Comparison of ENCODE assay signal across 8 cellular contexts in genomic region chr20:40968816-40969562, GRCh38. TPM values are rescaled to one million over a fixed set of nuclear protein-coding genes. Genes with fewer than 3 reads are reported as not detected.
DNase-seq lines count a peak whose midpoint lies in the region; ATAC-seq, FAIRE-seq and TF ChIP-seq lines count a peak whose summit lies in the region.
"Not testable (repeated sequence)": the region's sequence is repeated elsewhere in the genome, so short reads cannot be mapped to it uniquely, and the experiment has no call there.

No MANE protein-coding gene starts in this region.

- H3K4me3 Mint-ChIP-seq in HFFc6 = peak overlapping the region; percentile 83
- peak overlapping the region; percentile 90 for H3K4me3 Mint-ChIP-seq in activated naive CD8-positive, alpha-beta T cell treated with anti-CD3 and anti-CD28 coated beads, Interleukin-2, amount 10 ng/mL, durations not matched to agents 7 days and 5 days

- TF ChIP-seq CTCF in HFFc6 (IDR thresholded peaks at IDR 0.05) (peak; percentile 99), pancreas (IDR thresholded peaks at IDR 0.05) (peak; percentile 88 to 94 (median 92))

- H3K4me1 Mint-ChIP-seq in HFFc6 (ENCODE audit: low read depth) = peaks cover 30% of the 10 kb centered on the region
- peaks cover 16% of the 10 kb centered on the region for H3K4me1 Mint-ChIP-seq in activated naive CD8-positive, alpha-beta T cell treated with anti-CD3 and anti-CD28 coated beads, Interleukin-2, amount 10 ng/mL, durations not matched to agents 7 days and 5 days

- peaks cover 10% of the 10 kb centered on the region for H3K27me3 Mint-ChIP-seq in HFFc6 (ENCODE audit: insufficient read depth)
- H3K27me3 Mint-ChIP-seq in activated naive CD8-positive, alpha-beta T cell treated with anti-CD3 and anti-CD28 coated beads, Interleukin-2, amount 10 ng/mL, durations not matched to agents 7 days and 5 days = peaks cover 39% of the 10 kb centered on the region

- intact Hi-C loops in Right ventricle myocardium superior (cut with DNase I); pancreas (cut with DNase I): not testable (repeated sequence)

- not testable (repeated sequence) for H3K9me3 ChIP-seq in pancreas

- FAIRE-seq in pancreas (lab: Jason Lieb, UNC) = not testable (repeated sequence)

- not testable (repeated sequence) for H3K36me3 Mint-ChIP-seq in HFFc6 (ENCODE audit: low read depth); activated naive CD8-positive, alpha-beta T cell treated with anti-CD3 and anti-CD28 coated beads, Interleukin-2, amount 10 ng/mL, durations not matched to agents 7 days and 5 days

- ATAC-seq in activated naive CD8-positive, alpha-beta T cell treated with anti-CD3 and anti-CD28 coated beads, Interleukin-2, amount 10 ng/mL, durations not matched to agents 7 days and 5 days (ENCODE audit: low read depth) = peak; percentile 87
- ATAC-seq in Right ventricle myocardium superior (ENCODE audit: poor library complexity) (peak; percentile 96), pancreas (peak; percentile 84 to 99 (median 98))

- not testable (repeated sequence) for H3K27me3 ChIP-seq in pancreas

- H3K36me3 ChIP-seq in pancreas = not testable (repeated sequence)

- POLR2A ChIA-PET in activated naive CD8-positive, alpha-beta T cell treated with anti-CD3 and anti-CD28 coated beads, Interleukin-2, amount 10 ng/mL, durations not matched to agents 7 days and 5 days (lab: Charles Lee) = interaction anchor here (0.5 to 1.1 kb wide), 5 partner anchors 17 to 170 kb away, joined by 3 to 5 read pairs (median 3); no protein-coding TSS in a partner anchor

- DNase-seq in ELR (ENCODE audit: low read depth) (peak; percentile 83), HFFc6 (peak; percentile 58), NCI-H1417 (lab: John Stamatoyannopoulos, UW) (peak; percentile 66 to 82 (median 68)), T-helper 1 cell (peak; percentile 62 to 84 (median 72)), Right ventricle myocardium superior (peak; percentile 90), pancreas (peak; percentile 49 to 94 (median 79)), superior temporal gyrus (ENCODE audit: extremely low spot score) (peak; percentile 89)
- peak; percentile 91 for DNase-seq in activated naive CD8-positive, alpha-beta T cell treated with anti-CD3 and anti-CD28 coated beads, Interleukin-2, amount 10 ng/mL, durations not matched to agents 7 days and 5 days

- H3K4me3 ChIP-seq in pancreas = peak overlapping the region in 1 of 4 donors; percentile 33

- H3K27ac Mint-ChIP-seq in HFFc6 = peak overlapping the region; percentile 4
- H3K27ac Mint-ChIP-seq in activated naive CD8-positive, alpha-beta T cell treated with anti-CD3 and anti-CD28 coated beads, Interleukin-2, amount 10 ng/mL, durations not matched to agents 7 days and 5 days = peak overlapping the region; percentile 62

- H3K4me1 ChIP-seq in pancreas = not testable (repeated sequence)

- H3K27ac ChIP-seq in pancreas = not testable (repeated sequence)

- 19 to 23% methylated on average over 27 to 28 of the region's 28 CpGs for WGBS in pancreas, 2 donors

- H3K9me3 Mint-ChIP-seq in HFFc6; activated naive CD8-positive, alpha-beta T cell treated with anti-CD3 and anti-CD28 coated beads, Interleukin-2, amount 10 ng/mL, durations not matched to agents 7 days and 5 days: not testable (repeated sequence)

RNA-seq across cellular contexts. Expression of gene TOP1, which starts 59.6 kb away (rescaled TPM):
- total RNA-seq in HFFc6 (2021; fragmentation: NEBNext Ultra II Directional; extraction: Animal tissue kit (Norgen Biotek cat#: 25700)) = 10 to 100 TPM; 62.1 to 77.0 (median 73.0) TPM
- total RNA-seq in activated naive CD8-positive, alpha-beta T cell treated with anti-CD3 and anti-CD28 coated beads, Interleukin-2, amount 10 ng/mL, durations not matched to agents 7 days and 5 days = 10 to 100 TPM; 72.6 to 75.2 TPM
- 20.6 TPM for total RNA-seq in Right ventricle myocardium superior
- total RNA-seq in pancreas = 10 to 100 TPM in 5 of 6 donors, 1 to 10 TPM in 1; 9.6 to 25.6 (median 17.0) TPM
- polyA plus RNA-seq in pancreas = 10 to 100 TPM in 1 of 2 donors, 1 to 10 TPM in 1; 10.0 to 16.2 TPM
